Comparison of ENCODE assay signal across 17 cellular contexts in genomic region chr6:15911753-15912504, GRCh38.
DNase-seq lines count a peak whose midpoint lies in the region; ATAC-seq and TF ChIP-seq lines count a peak whose summit lies in the region.
"Had no signal": no experiment of that assay in that cellular context is flagged by ENCODE, and none has a peak within 500 bp of the region (broad histone marks: within the 10 kb centered on the region; RNA-seq: fewer than 3 reads in every experiment).

No MANE protein-coding gene starts in this region.

- no peak overlapping the region for H2BK120ac ChIP-seq in mesendoderm (ENCODE audit: low read depth, low read length)

- no CpG with 5 or more reads among the region's 6 CpGs for WGBS in mesendoderm (ENCODE audit: extremely low coverage, insufficient coverage, low lambda C conversion rate)

- H3K23ac ChIP-seq in mesendoderm (ENCODE audit: low read length), result no peak overlapping the region

- H3K4me3 Mint-ChIP-seq in activated T-cell treated with anti-CD3 and anti-CD28 coated beads, Interleukin-2, amount 50 U/mL, for 4 hours, result no peak overlapping the region
- no peak overlapping the region for H3K4me3 Mint-ChIP-seq in stimulated activated memory B cell treated with anti-CD40 and anti-IgM and Interleukin-4, amounts not matched to agents 10 μg/mL and 1 μg/mL and 100 μg/mL, for 72 hours
- H3K4me3 Mint-ChIP-seq: dendritic cell treated with granulocyte-macrophage colony-stimulating factor and Interleukin-4, amounts not matched to agents 40 ng/mL and 50 ng/mL, for 4 days had no signal

- intact Hi-C loops in Right ventricle myocardium superior (cut with DNase I), result no loop called here
- intact Hi-C loops in left ventricle myocardium inferior (cut with micrococcal nuclease), result no loop called here

- H3K18ac ChIP-seq in mesendoderm (ENCODE audit: low read length), result no peak overlapping the region

- ATAC-seq in Right ventricle myocardium superior (ENCODE audit: poor library complexity), result peak; percentile 41
- ATAC-seq in activated T-cell treated with anti-CD3 and anti-CD28 coated beads, Interleukin-2, amount 50 U/mL, for 4 hours, result peak; percentile 79 to 80
- ATAC-seq in stimulated activated memory B cell treated with anti-CD40 and anti-IgM and Interleukin-4, amounts not matched to agents 10 μg/mL and 1 μg/mL and 100 μg/mL, for 72 hours, result no peak
- ATAC-seq in GM18498 (IDR thresholded peaks at IDR 0.05; ENCODE audit: unreplicated experiment), result no peak

- no peak overlapping the region for H4K8ac ChIP-seq in mesendoderm (ENCODE audit: low read depth, low read length)

- no peak overlapping the region for H4K5ac ChIP-seq in mesendoderm (ENCODE audit: low read length)

- peaks cover 2% of the 10 kb centered on the region for H3K27me3 Mint-ChIP-seq in activated T-cell treated with anti-CD3 and anti-CD28 coated beads, Interleukin-2, amount 50 U/mL, for 4 hours (ENCODE audit: low read depth)
- H3K27me3 Mint-ChIP-seq in stimulated activated memory B cell treated with anti-CD40 and anti-IgM and Interleukin-4, amounts not matched to agents 10 μg/mL and 1 μg/mL and 100 μg/mL, for 72 hours, result no peaks in the 10 kb centered on the region
- H3K27me3 Mint-ChIP-seq: dendritic cell treated with granulocyte-macrophage colony-stimulating factor and Interleukin-4, amounts not matched to agents 40 ng/mL and 50 ng/mL, for 4 days had no signal

- H3K4me2 ChIP-seq in mesendoderm (ENCODE audit: low read length), result no peak overlapping the region

- no peak for DNase-seq in Right ventricle myocardium superior
- DNase-seq in left ventricle myocardium inferior, result no peak
- DNase-seq in activated T-cell treated with anti-CD3 and anti-CD28 coated beads, Interleukin-2, amount 50 U/mL, for 4 hours, result no peak
- DNase-seq in mesendoderm, result peak; percentile 26
- no peak for DNase-seq in NCI-H2107 (lab: John Stamatoyannopoulos, UW)
- DNase-seq in NCI-H1092 treated with DMSO at 0.1 percent for 48 hours (lab: John Stamatoyannopoulos, UW), result no peak
- DNase-seq: AML-193, erythroblast, heart left ventricle, Karpas-422, NCI-H146, NCI-H446 had no signal

- H3K56ac ChIP-seq in mesendoderm (ENCODE audit: low read length), result no peak overlapping the region

- no peak overlapping the region for H2AK5ac ChIP-seq in mesendoderm (ENCODE audit: low read length)

- no peak overlapping the region for H2BK5ac ChIP-seq in mesendoderm (ENCODE audit: low read length)

- no peak overlapping the region for H2BK15ac ChIP-seq in mesendoderm (replicated peaks; ENCODE audit: low read depth)

- H3K27ac ChIP-seq in left ventricle myocardium inferior (replicated peaks) (no peak overlapping the region), mesendoderm (ENCODE audit: low read depth, low read length) (no peak overlapping the region)
- H3K27ac ChIP-seq: heart left ventricle, SJSA1, skin epidermis had no signal

- H3K27me3 ChIP-seq in left ventricle myocardium inferior (ENCODE audit: low read depth) (no peaks in the 10 kb centered on the region), mesendoderm (ENCODE audit: insufficient read depth, low read length, poor library complexity) (no peaks in the 10 kb centered on the region)
- H3K27me3 ChIP-seq: heart left ventricle, SJSA1 had no signal

- no peaks in the 10 kb centered on the region for H3K79me1 ChIP-seq in mesendoderm (ENCODE audit: low read length)

- H3K9ac ChIP-seq in mesendoderm (ENCODE audit: low read length), result no peak overlapping the region

- H3K4me1 ChIP-seq in left ventricle myocardium inferior (peaks cover 12% of the 10 kb centered on the region), mesendoderm (ENCODE audit: control insufficient read depth, low read depth, low read length) (no peaks in the 10 kb centered on the region)
- H3K4me1 ChIP-seq: SJSA1 had no signal

- no peak overlapping the region for H3K4me3 ChIP-seq in left ventricle myocardium inferior
- H3K4me3 ChIP-seq in mesendoderm (ENCODE audit: low read length), result no peak overlapping the region
- H3K4me3 ChIP-seq: heart left ventricle, SJSA1, skin epidermis had no signal

- no peaks in the 10 kb centered on the region for H3K9me3 Mint-ChIP-seq in activated T-cell treated with anti-CD3 and anti-CD28 coated beads, Interleukin-2, amount 50 U/mL, for 4 hours
- no peaks in the 10 kb centered on the region for H3K9me3 Mint-ChIP-seq in stimulated activated memory B cell treated with anti-CD40 and anti-IgM and Interleukin-4, amounts not matched to agents 10 μg/mL and 1 μg/mL and 100 μg/mL, for 72 hours
- H3K9me3 Mint-ChIP-seq: dendritic cell treated with granulocyte-macrophage colony-stimulating factor and Interleukin-4, amounts not matched to agents 40 ng/mL and 50 ng/mL, for 4 days had no signal

- peaks cover 15% of the 10 kb centered on the region for H3K4me1 Mint-ChIP-seq in activated T-cell treated with anti-CD3 and anti-CD28 coated beads, Interleukin-2, amount 50 U/mL, for 4 hours (ENCODE audit: low read depth)
- H3K4me1 Mint-ChIP-seq in stimulated activated memory B cell treated with anti-CD40 and anti-IgM and Interleukin-4, amounts not matched to agents 10 μg/mL and 1 μg/mL and 100 μg/mL, for 72 hours, result peaks cover 22% of the 10 kb centered on the region

- H3K79me2 ChIP-seq in mesendoderm (ENCODE audit: control insufficient read depth, insufficient read depth, low read length), result no peaks in the 10 kb centered on the region

- no peaks in the 10 kb centered on the region for H3K36me3 ChIP-seq in left ventricle myocardium inferior
- no peaks in the 10 kb centered on the region for H3K36me3 ChIP-seq in mesendoderm (ENCODE audit: control insufficient read depth, insufficient read depth, low read length)
- H3K36me3 ChIP-seq: heart left ventricle, SJSA1 had no signal

- no peak for TF ChIP-seq CTCF in left ventricle myocardium inferior (IDR thresholded peaks at IDR 0.05; ENCODE audit: borderline replicate concordance)

- H3K36me3 Mint-ChIP-seq in activated T-cell treated with anti-CD3 and anti-CD28 coated beads, Interleukin-2, amount 50 U/mL, for 4 hours (ENCODE audit: insufficient read depth), result no peaks in the 10 kb centered on the region
- no peaks in the 10 kb centered on the region for H3K36me3 Mint-ChIP-seq in stimulated activated memory B cell treated with anti-CD40 and anti-IgM and Interleukin-4, amounts not matched to agents 10 μg/mL and 1 μg/mL and 100 μg/mL, for 72 hours

- H3K4ac ChIP-seq in mesendoderm (ENCODE audit: low read depth, low read length), result no peak overlapping the region

- H3K9me3 ChIP-seq in left ventricle myocardium inferior (replicated peaks), result no peaks in the 10 kb centered on the region
- H3K9me3 ChIP-seq: heart left ventricle, SJSA1 had no signal

- H3K27ac Mint-ChIP-seq in stimulated activated memory B cell treated with anti-CD40 and anti-IgM and Interleukin-4, amounts not matched to agents 10 μg/mL and 1 μg/mL and 100 μg/mL, for 72 hours, result peak overlapping the region; percentile 51
- H3K27ac Mint-ChIP-seq: dendritic cell treated with granulocyte-macrophage colony-stimulating factor and Interleukin-4, amounts not matched to agents 40 ng/mL and 50 ng/mL, for 4 days had no signal

Comparison
In these comparisons a context has a peak if more than half of its experiments do, and no peak if none do; other contexts are left out.
1. ATAC-seq: peak in Right ventricle myocardium superior (single experiment) and activated T-cell treated with anti-CD3 and anti-CD28 coated beads, Interleukin-2, amount 50 U/mL, for 4 hours (2 of 2); none in stimulated activated memory B cell treated with anti-CD40 and anti-IgM and Interleukin-4, amounts not matched to agents 10 μg/mL and 1 μg/mL and 100 μg/mL, for 72 hours (single experiment) and GM18498 (single experiment).